In the genomic region with DNA sequence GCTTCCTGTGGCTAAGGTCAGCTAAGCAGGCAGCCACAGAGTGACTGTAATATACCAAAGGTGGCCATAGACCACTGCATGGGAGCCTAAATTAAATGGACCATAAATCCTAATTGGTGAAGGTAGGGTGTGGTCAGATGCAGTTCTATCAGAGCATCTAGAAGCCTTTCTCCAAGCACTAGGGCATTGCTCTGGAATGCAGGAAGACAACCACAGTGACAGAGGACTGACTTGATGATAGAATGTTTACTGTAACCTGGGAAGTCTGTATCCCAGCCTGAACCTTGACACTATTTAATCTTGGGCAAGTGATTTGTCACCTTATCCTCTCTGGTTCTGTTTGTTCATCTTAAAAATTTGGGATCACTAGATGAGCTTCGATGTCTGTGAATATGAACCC, we compare ENCODE assay signal across 13 cellular contexts. TPM values are rescaled to one million over a fixed set of nuclear protein-coding genes. Genes with fewer than 3 reads are reported as not detected.
DNase-seq lines count a peak whose midpoint lies in the region; ATAC-seq and TF ChIP-seq lines count a peak whose summit lies in the region.
"Had no signal": no experiment of that assay in that cellular context is flagged by ENCODE, and none has a peak within 500 bp of the region (broad histone marks: within the 10 kb centered on the region; RNA-seq: fewer than 3 reads in every experiment).

No MANE protein-coding gene starts in this region.

- intact Hi-C loops in CD4-positive, alpha-beta T cell (cut with DNase I, micrococcal nuclease) = loop anchor here (10.0 kb wide), 5 partner anchors 439 to 1609 kb away; partner anchors contain the start of genes ADRB2 (in 1 of the 2), CSNK1A1 (in 1 of the 2) and GRPEL2 (in 1 of the 2)
- intact Hi-C loops in naive thymus-derived CD4-positive, alpha-beta T cell (cut with micrococcal nuclease) = loop anchor here (1.0 to 10.0 kb wide), 6 partner anchors 8 to 1619 kb away; partner anchors contain the start of genes CSNK1A1 (in 1 of the 2), HMGXB3 (in 1 of the 2), PPARGC1B (in 1 of the 2) and SLC26A2 (in 1 of the 2)
- intact Hi-C loops in posterior cingulate gyrus (cut with DNase I) = no loop called here

- no peak overlapping the region for H3K4me3 ChIP-seq in naive thymus-derived CD4-positive, alpha-beta T cell (ENCODE audit: low read length)
- H3K4me3 ChIP-seq: sigmoid colon, suprapubic skin had no signal

- TF ChIP-seq CTCF in CD4-positive, alpha-beta T cell (IDR thresholded peaks at IDR 0.05) = no peak

- H3K27ac ChIP-seq in CD4-positive, alpha-beta T cell (ENCODE audit: low read depth, low read length) = no peak overlapping the region
- H3K27ac ChIP-seq in naive thymus-derived CD4-positive, alpha-beta T cell (ENCODE audit: low read depth, low read length) = peak overlapping the region; percentile 91
- H3K27ac ChIP-seq: HL-60, RWPE1, suprapubic skin had no signal

- no peaks in the 10 kb centered on the region for H3K27me3 Mint-ChIP-seq in CD4-positive, alpha-beta T cell
- H3K27me3 Mint-ChIP-seq in activated naive CD8-positive, alpha-beta T cell treated with anti-CD3 and anti-CD28 coated beads, Interleukin-2, amount 50 U/mL, for 24 hours = no peaks in the 10 kb centered on the region
- H3K27me3 Mint-ChIP-seq in naive thymus-derived CD4-positive, alpha-beta T cell = no peaks in the 10 kb centered on the region

- H3K4me1 Mint-ChIP-seq in CD4-positive, alpha-beta T cell (ENCODE audit: low read depth) = peaks cover 71% of the 10 kb centered on the region
- H3K4me1 Mint-ChIP-seq in activated naive CD8-positive, alpha-beta T cell treated with anti-CD3 and anti-CD28 coated beads, Interleukin-2, amount 50 U/mL, for 24 hours = peaks cover 72% of the 10 kb centered on the region
- peaks cover 51 to 86% (median 71%) of the 10 kb centered on the region in 7 donors for H3K4me1 Mint-ChIP-seq in naive thymus-derived CD4-positive, alpha-beta T cell

- ATAC-seq in CD4-positive, alpha-beta T cell (ENCODE audit: poor library complexity) = no peak
- ATAC-seq in activated naive CD8-positive, alpha-beta T cell treated with anti-CD3 and anti-CD28 coated beads, Interleukin-2, amount 50 U/mL, for 24 hours = no peak
- no peak for ATAC-seq in naive thymus-derived CD4-positive, alpha-beta T cell
- no peak for ATAC-seq in activated CD4-positive, CD25-positive, alpha-beta regulatory T cell treated with anti-CD3 and anti-CD28 coated beads, Interleukin-2, amount 50 U/mL, for 24 hours
- ATAC-seq in HG03342 (IDR thresholded peaks at IDR 0.05; ENCODE audit: unreplicated experiment) (no peak), HG02610 (IDR thresholded peaks at IDR 0.05; ENCODE audit: unreplicated experiment) (no peak)

- H3K27me3 ChIP-seq in CD4-positive, alpha-beta T cell (ENCODE audit: control insufficient read depth, insufficient read depth, low read length) = no peaks in the 10 kb centered on the region
- H3K27me3 ChIP-seq in naive thymus-derived CD4-positive, alpha-beta T cell (ENCODE audit: control insufficient read depth in 2 of 2, insufficient read depth in 2 of 2, low read length in 2 of 2) = no peaks in the 10 kb centered on the region
- H3K27me3 ChIP-seq: sigmoid colon, suprapubic skin had no signal

- CTCF ChIA-PET in CD4-positive, alpha-beta T cell (lab: Charles Lee) = no interaction called here
- CTCF ChIA-PET in naive thymus-derived CD4-positive, alpha-beta T cell (lab: Charles Lee) = no interaction called here

- H3K4me1 ChIP-seq in naive thymus-derived CD4-positive, alpha-beta T cell (ENCODE audit: control insufficient read depth in 2 of 2, insufficient read depth in 2 of 2, low read length in 2 of 2) = peaks cover 18 to 41% of the 10 kb centered on the region in 2 donors

- DNase-seq in CD4-positive, alpha-beta T cell = no peak
- DNase-seq in HCEC 1CT (peak; percentile 23), posterior cingulate gyrus (no peak)
- DNase-seq in activated naive CD8-positive, alpha-beta T cell treated with anti-CD3 and anti-CD28 coated beads, Interleukin-2, amount 50 U/mL, for 24 hours = no peak
- no peak for DNase-seq in naive thymus-derived CD4-positive, alpha-beta T cell
- DNase-seq: NCI-H446 treated with DMSO at 0.1 percent for 48 hours, sigmoid colon had no signal

- peak overlapping the region; percentile 89 for H3K4me3 Mint-ChIP-seq in CD4-positive, alpha-beta T cell
- peak overlapping the region; percentile 95 for H3K4me3 Mint-ChIP-seq in activated naive CD8-positive, alpha-beta T cell treated with anti-CD3 and anti-CD28 coated beads, Interleukin-2, amount 50 U/mL, for 24 hours
- H3K4me3 Mint-ChIP-seq in naive thymus-derived CD4-positive, alpha-beta T cell = peak overlapping the region; percentile 49 to 97 (median 88)

- no peaks in the 10 kb centered on the region for H3K36me3 ChIP-seq in naive thymus-derived CD4-positive, alpha-beta T cell (ENCODE audit: control insufficient read depth in 2 of 3, insufficient read depth in 3 of 3, low read length in 3 of 3)

- H3K9me3 ChIP-seq in CD4-positive, alpha-beta T cell (ENCODE audit: control insufficient read depth, low read length) = no peaks in the 10 kb centered on the region
- H3K9me3 ChIP-seq in naive thymus-derived CD4-positive, alpha-beta T cell (ENCODE audit: control insufficient read depth in 2 of 3, low read length in 3 of 3) = no peaks in the 10 kb centered on the region
- H3K9me3 ChIP-seq: sigmoid colon, suprapubic skin had no signal

- H3K9me3 Mint-ChIP-seq in CD4-positive, alpha-beta T cell = no peaks in the 10 kb centered on the region
- no peaks in the 10 kb centered on the region for H3K9me3 Mint-ChIP-seq in activated naive CD8-positive, alpha-beta T cell treated with anti-CD3 and anti-CD28 coated beads, Interleukin-2, amount 50 U/mL, for 24 hours
- H3K9me3 Mint-ChIP-seq in naive thymus-derived CD4-positive, alpha-beta T cell = peaks cover 0 to 3% (median 0%) of the 10 kb centered on the region in 11 donors

- POLR2A ChIA-PET in CD4-positive, alpha-beta T cell (lab: Charles Lee) = no interaction called here
- POLR2A ChIA-PET in naive thymus-derived CD4-positive, alpha-beta T cell (lab: Charles Lee) = interaction anchor here (0.7 kb wide), 1 partner anchor 1576 kb away, joined by 3 read pairs; no protein-coding TSS in a partner anchor

- peak overlapping the region; percentile 96 for H3K27ac Mint-ChIP-seq in CD4-positive, alpha-beta T cell
- H3K27ac Mint-ChIP-seq in activated naive CD8-positive, alpha-beta T cell treated with anti-CD3 and anti-CD28 coated beads, Interleukin-2, amount 50 U/mL, for 24 hours = peak overlapping the region; percentile 98
- H3K27ac Mint-ChIP-seq in naive thymus-derived CD4-positive, alpha-beta T cell = peak overlapping the region in 8 of 9 donors; percentile 92 to 99 (median 97)

- peaks cover 63% of the 10 kb centered on the region for H3K36me3 Mint-ChIP-seq in CD4-positive, alpha-beta T cell (ENCODE audit: low read depth)
- peaks cover 20% of the 10 kb centered on the region for H3K36me3 Mint-ChIP-seq in activated naive CD8-positive, alpha-beta T cell treated with anti-CD3 and anti-CD28 coated beads, Interleukin-2, amount 50 U/mL, for 24 hours (ENCODE audit: low read depth)
- peaks cover 0 to 22% (median 3%) of the 10 kb centered on the region in 5 donors for H3K36me3 Mint-ChIP-seq in naive thymus-derived CD4-positive, alpha-beta T cell

RNA-seq across cellular contexts. Expression of gene FBXO38, which starts 2.3 kb away (rescaled TPM):
- total RNA-seq in CD4-positive, alpha-beta T cell = 10 to 100 TPM; 45.7 to 47.3 TPM
- 10 to 100 TPM; 59.2 to 80.0 (median 65.6) TPM for total RNA-seq in naive thymus-derived CD4-positive, alpha-beta T cell
- 10 to 100 TPM; 16.7 to 23.4 TPM for polyA plus RNA-seq in naive thymus-derived CD4-positive, alpha-beta T cell

RNA-seq across cellular contexts. Expression of gene SPINK9, which starts 50.7 kb away (rescaled TPM):
- not detected for total RNA-seq in CD4-positive, alpha-beta T cell
- not detected for total RNA-seq in naive thymus-derived CD4-positive, alpha-beta T cell
- polyA plus RNA-seq in naive thymus-derived CD4-positive, alpha-beta T cell = 1 to 10 TPM in 1 of 2 donors, not detected in 1; 1.0 TPM
- total RNA-seq: sigmoid colon, suprapubic skin had no signal
- polyA plus RNA-seq: sigmoid colon had no signal
